Comparison of ENCODE assay signal across 8 cellular contexts in the genomic region with DNA sequence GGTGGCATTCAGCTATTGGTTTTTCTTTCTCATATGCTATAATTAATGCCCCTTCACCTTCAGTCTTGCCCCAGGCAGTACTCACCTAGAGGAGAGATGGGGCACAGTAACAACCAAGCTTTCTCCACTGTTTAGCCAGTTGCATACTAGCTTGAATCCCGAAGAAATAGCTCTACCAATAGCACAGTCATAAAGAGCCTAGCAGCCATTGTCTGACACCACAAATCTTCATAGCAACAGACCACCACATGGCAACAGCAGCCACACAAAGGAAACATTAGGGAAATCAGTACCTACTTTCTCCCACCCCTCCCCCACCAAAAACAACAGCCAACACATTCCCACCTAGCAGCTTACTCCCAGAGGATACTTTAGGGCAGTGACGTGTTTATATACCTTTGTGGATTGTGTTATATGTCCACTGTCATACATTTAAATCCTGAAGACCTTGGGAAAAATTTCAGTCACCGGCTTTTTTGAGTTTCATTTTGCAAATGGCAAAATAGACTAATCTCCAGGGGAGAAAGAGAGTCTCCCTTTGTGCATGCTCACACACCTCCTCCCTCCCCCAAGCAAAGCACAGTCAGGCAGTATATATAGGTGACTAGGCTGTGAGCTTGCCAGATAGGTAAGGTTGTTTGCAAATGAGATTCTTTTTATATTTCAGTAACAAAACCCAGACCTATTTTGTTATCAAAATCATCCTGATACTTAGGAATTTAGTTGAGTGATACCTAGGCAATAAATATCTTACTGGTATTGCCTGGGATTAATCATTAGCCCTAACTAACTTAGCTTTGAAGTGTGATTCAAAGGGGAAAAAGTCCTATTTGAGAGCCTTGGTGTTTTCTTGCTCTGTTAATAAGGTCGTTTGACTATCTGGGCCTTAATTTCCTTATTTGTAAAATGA.
DNase-seq lines count a peak whose midpoint lies in the region; ATAC-seq lines count a peak whose summit lies in the region.

No MANE protein-coding gene starts in this region.

- POLR2A ChIA-PET in naive thymus-derived CD8-positive, alpha-beta T cell (lab: Charles Lee): interaction anchor here (0.7 to 4.3 kb wide), 7 partner anchors 9 to 670 kb away, joined by 3 to 24 read pairs (median 4); a partner anchor contains a TSS

- H3K9me3 Mint-ChIP-seq in naive thymus-derived CD8-positive, alpha-beta T cell: peaks cover 0 to 15% (median 1%) of the 10 kb centered on the region in 9 donors

- peak overlapping the region; percentile 33 to 81 (median 72) for H3K4me3 Mint-ChIP-seq in naive thymus-derived CD8-positive, alpha-beta T cell

- H3K27me3 Mint-ChIP-seq in naive thymus-derived CD8-positive, alpha-beta T cell: no peaks in the 10 kb centered on the region

- peaks cover 30 to 80% (median 69%) of the 10 kb centered on the region in 4 donors for H3K4me1 Mint-ChIP-seq in naive thymus-derived CD8-positive, alpha-beta T cell

- H3K27ac Mint-ChIP-seq in naive thymus-derived CD8-positive, alpha-beta T cell: peak overlapping the region; percentile 82 to 96 (median 90)

- H3K36me3 Mint-ChIP-seq in naive thymus-derived CD8-positive, alpha-beta T cell: peaks cover 14 to 33% (median 28%) of the 10 kb centered on the region in 3 donors

- peak; percentile 47 for ATAC-seq in HG02763 (IDR thresholded peaks at IDR 0.05; ENCODE audit: unreplicated experiment)
- ATAC-seq in naive thymus-derived CD8-positive, alpha-beta T cell: peak; percentile 68 to 75

- DNase-seq in NCI-H2107 treated with DMSO at 0.1 percent for 48 hours (lab: John Stamatoyannopoulos, UW; ENCODE audit: unreplicated experiment) (peak; percentile 45), NCI-H2107 (lab: John Stamatoyannopoulos, UW) (no peak), NCI-H2227 (lab: John Stamatoyannopoulos, UW; ENCODE audit: unreplicated experiment) (peak; percentile 57), dermis blood vessel endothelial cell (peak; percentile 91)
- peak in 8 of 10 donors; percentile 23 to 63 (median 43) for DNase-seq in naive thymus-derived CD8-positive, alpha-beta T cell
- DNase-seq in activated effector memory CD4-positive, alpha-beta T cell treated with Interleukin-2 at 50 U/mL for 16 hours: no peak
- no peak for DNase-seq in stimulated activated CD4-positive, alpha-beta T cell treated with anti-CD3 and anti-CD28 coated beads, Interleukin-4, amount 100 ng/mL, for 1 hour

Comparison
In these comparisons a context has a peak if more than half of its experiments do, and no peak if none do; other contexts are left out.
1. DNase-seq: peak in NCI-H2107 treated with DMSO at 0.1 percent for 48 hours (single experiment), NCI-H2227 (single experiment), dermis blood vessel endothelial cell (single experiment) and naive thymus-derived CD8-positive, alpha-beta T cell (8 of 10); none in NCI-H2107 (single experiment), activated effector memory CD4-positive, alpha-beta T cell treated with Interleukin-2 at 50 U/mL for 16 hours (single experiment) and stimulated activated CD4-positive, alpha-beta T cell treated with anti-CD3 and anti-CD28 coated beads, Interleukin-4, amount 100 ng/mL, for 1 hour (single experiment).